ENCODE assay signal across 8 cellular contexts in the genomic region with DNA sequence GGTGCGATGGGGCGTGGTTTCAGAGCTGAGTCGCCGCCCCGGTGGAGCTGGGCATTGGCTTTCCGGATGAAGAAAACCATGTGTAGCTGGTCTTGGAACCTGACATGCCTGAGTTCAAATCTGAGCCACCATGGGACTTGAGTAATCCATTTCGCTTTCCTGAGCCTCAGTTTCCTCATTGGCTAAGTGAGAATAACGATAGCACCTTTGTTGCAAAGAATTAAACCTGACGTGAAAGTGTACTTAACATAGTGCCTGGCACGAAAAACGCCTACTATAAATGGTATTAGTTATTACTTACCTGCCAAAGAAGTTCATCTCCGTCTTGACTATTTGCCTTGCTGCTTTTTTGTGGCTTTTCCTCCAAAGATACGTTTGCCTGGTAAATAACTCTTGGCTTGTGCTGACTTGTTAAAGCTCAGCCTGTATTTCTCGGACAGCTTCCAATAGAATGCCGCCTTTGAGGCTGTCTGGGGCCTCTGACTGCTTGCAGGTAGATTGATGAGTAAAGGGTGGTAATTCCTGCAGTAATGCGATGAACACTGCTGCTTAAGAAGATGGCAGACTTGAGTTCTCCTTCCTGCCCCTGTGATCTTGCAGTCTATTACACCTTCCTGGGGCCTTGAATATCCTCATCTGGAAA. TPM values are rescaled to one million over a fixed set of nuclear protein-coding genes. Genes with fewer than 3 reads are reported as not detected.
DNase-seq lines count a peak whose midpoint lies in the region; ATAC-seq and TF ChIP-seq lines count a peak whose summit lies in the region.

No MANE protein-coding gene starts in this region.

- WGBS in transverse colon (ENCODE audit: low coverage in 1 of 2), 2 donors: 15 to 67% methylated on average over 3 to 16 of the region's 16 CpGs
- WGBS in body of pancreas, 2 donors: 57 to 69% methylated on average over 16 of the region's 16 CpGs

- H3K27me3 ChIP-seq in iPS-18a (ENCODE audit: control insufficient read depth, insufficient read depth, low read length): no peaks in the 10 kb centered on the region
- peaks cover 51% of the 10 kb centered on the region for H3K27me3 ChIP-seq in transverse colon
- H3K27me3 ChIP-seq in body of pancreas: peaks cover 0 to 19% of the 10 kb centered on the region in 2 donors

- no peak for TF ChIP-seq POLR2A in transverse colon (IDR thresholded peaks at IDR 0.05)
- TF ChIP-seq POLR2A in body of pancreas (IDR thresholded peaks at IDR 0.05): no peak

- H3K9me3 ChIP-seq in iPS-18a (ENCODE audit: control insufficient read depth, low read depth, low read length): no peaks in the 10 kb centered on the region
- H3K9me3 ChIP-seq in transverse colon: no peaks in the 10 kb centered on the region
- H3K9me3 ChIP-seq in body of pancreas: no peaks in the 10 kb centered on the region

- peaks cover 49% of the 10 kb centered on the region for H3K4me1 Mint-ChIP-seq in WTC11

- H3K36me3 ChIP-seq in iPS-18a (ENCODE audit: control insufficient read depth, low read depth, low read length) (peaks cover 25% of the 10 kb centered on the region), transverse colon (no peaks in the 10 kb centered on the region), body of pancreas (replicated peaks in 1 of 2; ENCODE audit: insufficient read depth in 1 of 2, low read depth in 2 of 2) (no peaks in the 10 kb centered on the region)

- TF ChIP-seq EP300 in transverse colon (IDR thresholded peaks at IDR 0.05; ENCODE audit: low read depth): no peak

- intact Hi-C loops in transverse colon (cut with DNase I; ENCODE audit: low total_unique reads) (no loop called here), body of pancreas (cut with DNase I) (no loop called here)

- ATAC-seq in WTC11: no peak
- no peak for ATAC-seq in body of pancreas

- H3K27ac Mint-ChIP-seq in WTC11: no peak overlapping the region; the same call in 1 of the 2 replicates

- CTCF ChIA-PET in WTC11 (lab: Charles Lee): interaction anchor here (0.6 to 1.2 kb wide), 4 partner anchors 45 to 328 kb away, joined by 3 to 5 read pairs (median 4); no protein-coding TSS in a partner anchor

- H3K4me1 ChIP-seq in iPS-18a (ENCODE audit: control insufficient read depth, low read depth, low read length): peaks cover 22% of the 10 kb centered on the region
- H3K4me1 ChIP-seq in transverse colon: peaks cover 0 to 33% (median 14%) of the 10 kb centered on the region in 4 donors
- H3K4me1 ChIP-seq in body of pancreas: peaks cover 15% of the 10 kb centered on the region

- in situ Hi-C loops in transverse colon (cut with MboI; ENCODE audit: low pct_ligation_motif_present in 1 of 4, low pct_unique_long_range_greater_than_20kb in 1 of 4, low sequenced_read_pairs in 3 of 4): loop anchor here in 1 of 4 donors (25.0 kb wide), 1 partner anchor 319 kb away; no protein-coding TSS in a partner anchor

- H3K4me3 ChIP-seq in iPS-18a (ENCODE audit: low read length) (peak overlapping the region; percentile 68), transverse colon (peak overlapping the region; percentile 15 to 74 (median 60)), body of pancreas (no peak overlapping the region)

- TF ChIP-seq CTCF in WTC11 (IDR thresholded peaks at IDR 0.05) (no peak), transverse colon (IDR thresholded peaks at IDR 0.05) (no peak), body of pancreas (IDR thresholded peaks at IDR 0.05) (no peak)

- no peak overlapping the region for H3K27ac ChIP-seq in iPS-18a (ENCODE audit: low read length)
- H3K27ac ChIP-seq in transverse colon: peak overlapping the region in 2 of 4 donors; percentile 68 to 85
- no peak overlapping the region for H3K27ac ChIP-seq in body of pancreas

- no peaks in the 10 kb centered on the region for H3K27me3 Mint-ChIP-seq in WTC11 (ENCODE audit: low read depth)

- peak; percentile 56 for DNase-seq in stimulated activated CD4-positive, alpha-beta T cell treated with anti-CD3 and anti-CD28 coated beads, Interleukin-15, amount 100 ng/mL, for 24 hours
- DNase-seq in stimulated activated CD4-positive, alpha-beta T cell treated with anti-CD3 and anti-CD28 coated beads, Interleukin-4, amount 100 ng/mL, for 24 hours: no peak
- DNase-seq in WTC11 (ENCODE audit: low spot score) (no peak), transverse colon (peak; percentile 19), body of pancreas (no peak), COLO829 (ENCODE audit: low spot score) (no peak), NCI-H187 treated with DMSO at 0.1 percent for 48 hours (lab: John Stamatoyannopoulos, UW) (no peak)

- H3K9ac ChIP-seq in iPS-18a (ENCODE audit: low read length): peak overlapping the region; percentile 83

- POLR2A ChIA-PET in WTC11 (lab: Charles Lee): no interaction called here

- peaks cover 28% of the 10 kb centered on the region for H3K36me3 Mint-ChIP-seq in WTC11

- H3K4me3 Mint-ChIP-seq in WTC11: peak overlapping the region; percentile 83

- peaks cover 12% of the 10 kb centered on the region for H3K9me3 Mint-ChIP-seq in WTC11

TF ChIP-seq in WTC11, 78 proteins besides CTCF, POLR2A, EP300 and RAD21:
- TF ChIP-seq CBFB (CRISPR knock-in tag; IDR thresholded peaks at IDR 0.05; ENCODE audit: low read depth) (no peak), ATF2 (CRISPR knock-in tag; IDR thresholded peaks at IDR 0.05; ENCODE audit: borderline replicate concordance, low read depth) (no peak), FOXP1 (CRISPR knock-in tag; IDR thresholded peaks at IDR 0.05; ENCODE audit: borderline replicate concordance) (no peak), NFATC4 (CRISPR knock-in tag; IDR thresholded peaks at IDR 0.05) (no peak), ZNF671 (CRISPR knock-in tag; IDR thresholded peaks at IDR 0.05) (no peak), NFE2L1 (CRISPR knock-in tag; IDR thresholded peaks at IDR 0.05) (no peak), CREB1 (CRISPR knock-in tag; IDR thresholded peaks at IDR 0.05) (no peak), GABPB1 (CRISPR knock-in tag; IDR thresholded peaks at IDR 0.05) (no peak), ERG (CRISPR knock-in tag; IDR thresholded peaks at IDR 0.05) (no peak), NR1H2 (CRISPR knock-in tag; IDR thresholded peaks at IDR 0.05) (no peak), TCF7 (CRISPR knock-in tag; IDR thresholded peaks at IDR 0.05; ENCODE audit: low read depth) (no peak), ZNF396 (CRISPR knock-in tag; IDR thresholded peaks at IDR 0.05; ENCODE audit: borderline replicate concordance) (no peak), TEAD1 (CRISPR knock-in tag; IDR thresholded peaks at IDR 0.05) (no peak), SMAD3 (CRISPR knock-in tag; IDR thresholded peaks at IDR 0.05; ENCODE audit: borderline replicate concordance) (no peak), JUN (CRISPR knock-in tag; IDR thresholded peaks at IDR 0.05) (no peak), HMGXB4 (CRISPR knock-in tag; IDR thresholded peaks at IDR 0.05) (no peak), SMAD4 (CRISPR knock-in tag; IDR thresholded peaks at IDR 0.05) (no peak)
- TF ChIP-seq, protein P1, sequence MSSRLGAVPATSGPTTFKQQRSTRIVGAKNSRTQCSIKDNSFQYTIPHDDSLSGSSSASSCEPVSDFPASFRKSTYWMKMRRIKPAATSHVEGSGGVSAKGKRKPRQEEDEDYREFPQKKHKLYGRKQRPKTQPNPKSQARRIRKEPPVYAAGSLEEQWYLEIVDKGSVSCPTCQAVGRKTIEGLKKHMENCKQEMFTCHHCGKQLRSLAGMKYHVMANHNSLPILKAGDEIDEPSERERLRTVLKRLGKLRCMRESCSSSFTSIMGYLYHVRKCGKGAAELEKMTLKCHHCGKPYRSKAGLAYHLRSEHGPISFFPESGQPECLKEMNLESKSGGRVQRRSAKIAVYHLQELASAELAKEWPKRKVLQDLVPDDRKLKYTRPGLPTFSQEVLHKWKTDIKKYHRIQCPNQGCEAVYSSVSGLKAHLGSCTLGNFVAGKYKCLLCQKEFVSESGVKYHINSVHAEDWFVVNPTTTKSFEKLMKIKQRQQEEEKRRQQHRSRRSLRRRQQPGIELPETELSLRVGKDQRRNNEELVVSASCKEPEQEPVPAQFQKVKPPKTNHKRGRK (CRISPR knock-in tag; IDR thresholded peaks at IDR 0.05; ENCODE audit: borderline replicate concordance): no peak
TF ChIP-seq in WTC11: peak in this region for 0.

RNA-seq across cellular contexts. Expression of gene CDCA7, which starts 1.3 kb away (rescaled TPM):
- total RNA-seq in WTC11 (2021): 64.2 to 79.7 TPM (median 66.6 TPM) in 3 replicates
- 10 to 100 TPM in 2 of 4 donors, 1 to 10 TPM in 2; 5.2 to 44.4 (median 11.8) TPM for total RNA-seq in transverse colon
- total RNA-seq in body of pancreas: 1 to 10 TPM; 3.1 to 3.6 TPM

Comparison
In these comparisons a context has a peak if more than half of its experiments do, and no peak if none do; other contexts are left out.
1. DNase-seq: peak in stimulated activated CD4-positive, alpha-beta T cell treated with anti-CD3 and anti-CD28 coated beads, Interleukin-15, amount 100 ng/mL, for 24 hours (single experiment) and transverse colon (single experiment); none in stimulated activated CD4-positive, alpha-beta T cell treated with anti-CD3 and anti-CD28 coated beads, Interleukin-4, amount 100 ng/mL, for 24 hours (single experiment), WTC11 (single experiment), body of pancreas (0 of 4), COLO829 (single experiment) and NCI-H187 treated with DMSO at 0.1 percent for 48 hours (single experiment).
2. H3K4me3 ChIP-seq: peak in iPS-18a (single experiment) and transverse colon (4 of 4); none in body of pancreas (0 of 2).